In the genomic region with DNA sequence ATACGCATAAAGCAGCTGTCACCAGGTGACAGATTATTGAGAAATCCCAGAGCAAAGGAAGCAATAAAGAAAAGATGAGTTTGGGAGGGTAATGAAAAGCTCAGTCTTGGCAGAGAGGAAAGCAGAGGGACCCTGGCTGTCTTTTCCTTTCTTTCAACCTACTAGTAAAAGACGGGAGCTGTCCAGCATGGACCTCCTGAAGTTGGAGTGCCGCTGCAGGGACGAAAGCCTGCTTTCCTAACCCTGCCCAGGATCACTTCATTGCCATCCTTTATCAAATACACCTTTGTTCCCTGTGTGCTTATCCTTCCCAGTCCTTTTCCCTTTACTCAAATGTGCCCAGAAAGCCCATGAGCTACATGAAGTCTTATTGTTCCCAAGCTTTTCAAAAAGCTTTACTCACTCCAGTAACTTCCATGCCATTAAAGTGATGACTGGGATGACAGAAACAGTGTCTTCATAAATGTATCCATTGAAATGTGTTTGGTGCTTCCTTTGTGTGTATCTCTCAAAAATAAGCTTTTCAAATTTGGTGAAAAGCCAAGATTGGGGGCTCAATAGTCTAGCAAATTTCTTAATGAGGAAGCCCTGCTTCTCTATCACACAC, we compare ENCODE assay signal across 1 cellular context.
TF ChIP-seq lines count a peak whose summit lies in the region.

No MANE protein-coding gene starts in this region.

TF ChIP-seq in endothelial cell of umbilical vein, 7 proteins besides CTCF, POLR2A, EP300 and RAD21:
- no peak for TF ChIP-seq POLR2AphosphoS5 (IDR thresholded peaks at IDR 0.05; ENCODE audit: insufficient read depth, low read depth, low read length)
- no peak for TF ChIP-seq GATA2 (IDR thresholded peaks at IDR 0.05; ENCODE audit: insufficient read depth, insufficient read length, low read depth, low read length)
- TF ChIP-seq, protein P1, sequence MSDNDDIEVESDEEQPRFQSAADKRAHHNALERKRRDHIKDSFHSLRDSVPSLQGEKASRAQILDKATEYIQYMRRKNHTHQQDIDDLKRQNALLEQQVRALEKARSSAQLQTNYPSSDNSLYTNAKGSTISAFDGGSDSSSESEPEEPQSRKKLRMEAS (IDR thresholded peaks at IDR 0.05; ENCODE audit: insufficient read depth, insufficient read length): no peak
- no peak for TF ChIP-seq FOS (IDR thresholded peaks at IDR 0.05; ENCODE audit: borderline replicate concordance, insufficient read depth, low read length)
- no peak for TF ChIP-seq JUN (IDR thresholded peaks at IDR 0.05; ENCODE audit: borderline replicate concordance, insufficient read depth, insufficient read length, low read depth)
- TF ChIP-seq EZH2 (IDR thresholded peaks at IDR 0.05; ENCODE audit: borderline replicate concordance, low read depth, low read length, severe bottlenecking): no peak
- no peak for TF ChIP-seq MYC (IDR thresholded peaks at IDR 0.05; ENCODE audit: low read depth, low read length)
